ENCODE assay signal across 9 cellular contexts in genomic region chr1:17233675-17234074, GRCh38. TPM values are rescaled to one million over a fixed set of nuclear protein-coding genes. Genes with fewer than 3 reads are reported as not detected.
DNase-seq lines count a peak whose midpoint lies in the region; ATAC-seq and TF ChIP-seq lines count a peak whose summit lies in the region.
"Had no signal": no experiment of that assay in that cellular context is flagged by ENCODE, and none has a peak within 500 bp of the region (broad histone marks: within the 10 kb centered on the region; RNA-seq: fewer than 3 reads in every experiment).

No MANE protein-coding gene starts in this region.

- peak; percentile 79 for ATAC-seq in RWPE2 (ENCODE audit: low read depth)

- TF ChIP-seq CTCF in RWPE2 (IDR thresholded peaks at IDR 0.05; ENCODE audit: poor library complexity, severe bottlenecking) (no peak), fibroblast of lung (conservative IDR thresholded peaks at IDR 0.05 in 1 of 2, IDR thresholded peaks at IDR 0.05 in 1 of 2; ENCODE audit: low read depth in 1 of 2, low read length in 2 of 2) (no peak)

- H3K4me3 ChIP-seq in RWPE2 (ENCODE audit: severe bottlenecking): no peak overlapping the region
- H3K4me3 ChIP-seq in fibroblast of lung (replicated peaks in 1 of 4; ENCODE audit: control extremely low read depth in 1 of 4, insufficient read depth in 1 of 4, low read depth in 3 of 4, low read length in 4 of 4): no peak overlapping the region

- no peaks in the 10 kb centered on the region for H3K79me2 ChIP-seq in fibroblast of lung (ENCODE audit: control insufficient read depth, insufficient read depth, low read length)

- H3K4me2 ChIP-seq in fibroblast of lung (ENCODE audit: extremely low read depth, insufficient read depth, low read length): peak overlapping the region; percentile 5

- H3K27ac ChIP-seq in RWPE2 (ENCODE audit: poor library complexity, severe bottlenecking) (peak overlapping the region; percentile 100), fibroblast of lung (ENCODE audit: insufficient read depth, low read length) (no peak overlapping the region)

- peaks cover 41% of the 10 kb centered on the region for H3K4me1 ChIP-seq in RWPE2 (ENCODE audit: insufficient read depth, poor library complexity, severe bottlenecking)
- peaks cover 13% of the 10 kb centered on the region for H3K4me1 ChIP-seq in fibroblast of lung (ENCODE audit: control insufficient read depth, extremely low read depth, insufficient read depth, low read length)

- H3K9ac ChIP-seq in fibroblast of lung (ENCODE audit: insufficient read depth, low read length): no peak overlapping the region

- no peaks in the 10 kb centered on the region for H3K9me3 ChIP-seq in RWPE2 (ENCODE audit: severe bottlenecking)
- H3K9me3 ChIP-seq in fibroblast of lung (ENCODE audit: control insufficient read depth, insufficient read depth, low read depth, low read length): no peaks in the 10 kb centered on the region

- no peak overlapping the region for H2AFZ ChIP-seq in fibroblast of lung (ENCODE audit: low read length)

- H3K27me3 ChIP-seq in RWPE2 (ENCODE audit: insufficient read depth, poor library complexity, severe bottlenecking): no peaks in the 10 kb centered on the region
- no peaks in the 10 kb centered on the region for H3K27me3 ChIP-seq in fibroblast of lung (ENCODE audit: control insufficient read depth, insufficient read depth, low read length)

- no peaks in the 10 kb centered on the region for H4K20me1 ChIP-seq in fibroblast of lung (ENCODE audit: control insufficient read depth, extremely low read depth, insufficient read depth, low read length)

- DNase-seq in Daoy (ENCODE audit: low read depth) (peak; percentile 99), RWPE2 (ENCODE audit: low spot score) (peak; percentile 99), fibroblast of lung (ENCODE audit: low read depth in 2 of 2) (peak; percentile 66 to 95), pons (ENCODE audit: low spot score) (peak; percentile 83), NCI-H2227 (lab: John Stamatoyannopoulos, UW; ENCODE audit: unreplicated experiment) (no peak), NCI-H510A (lab: John Stamatoyannopoulos, UW) (no peak), NCI-H524 (lab: John Stamatoyannopoulos, UW) (no peak), DMS114 treated with DMSO at 0.1 percent for 48 hours (lab: John Stamatoyannopoulos, UW; ENCODE audit: unreplicated experiment) (no peak)

- H3K36me3 ChIP-seq in RWPE2 (ENCODE audit: low read depth): no peaks in the 10 kb centered on the region
- H3K36me3 ChIP-seq in fibroblast of lung (ENCODE audit: control insufficient read depth, insufficient read depth, low read length): no peaks in the 10 kb centered on the region

RNA-seq across cellular contexts. Expression of gene PADI3, which starts 15.2 kb away (rescaled TPM):
- total RNA-seq in Daoy (2014; rRNA removed; shearing (Covaris generic)): 0.09 and 1.5 TPM in 2 replicates
- not detected in 2 replicates for total RNA-seq in fibroblast of lung
- polyA plus RNA-seq in fibroblast of lung: not detected in 2 replicates
- polyA plus RNA-seq in fibroblast of lung (2012): not detected in 2 replicates
- not detected in 2 replicates for polyA minus RNA-seq in fibroblast of lung (ENCODE audit: low replicate concordance)
- total RNA-seq: liver had no signal
- polyA plus RNA-seq: liver had no signal

RNA-seq across cellular contexts. Expression of gene PADI1, which starts 28.7 kb away (rescaled TPM):
- total RNA-seq in Daoy (2014; rRNA removed; shearing (Covaris generic)): 2.5 TPM in 1 of 2 replicates, not detected in the other
- total RNA-seq in fibroblast of lung: not detected in 2 replicates
- not detected in 2 replicates for polyA plus RNA-seq in fibroblast of lung
- polyA plus RNA-seq in fibroblast of lung (2012): not detected in 2 replicates
- polyA minus RNA-seq in fibroblast of lung (ENCODE audit: low replicate concordance): not detected in 2 replicates
- polyA plus RNA-seq: liver had no signal

Comparison
In these comparisons a context has a peak if more than half of its experiments do, and no peak if none do; other contexts are left out.
1. DNase-seq: peak in Daoy (single experiment), RWPE2 (single experiment), fibroblast of lung (2 of 2) and pons (single experiment); none in NCI-H2227 (single experiment), NCI-H510A (single experiment), NCI-H524 (0 of 2) and DMS114 treated with DMSO at 0.1 percent for 48 hours (single experiment).